In genomic region chr11:94424011-94424410, GRCh38 we compare ENCODE assay signal across 22 cellular contexts. TPM values are rescaled to one million over a fixed set of nuclear protein-coding genes. Genes with fewer than 3 reads are reported as not detected.
"Had no signal": no experiment of that assay in that cellular context is flagged by ENCODE, and none has a peak within 500 bp of the region (broad histone marks: within the 10 kb centered on the region; RNA-seq: fewer than 3 reads in every experiment).

No MANE protein-coding gene starts in this region.

- DNase-seq: activated CD4-positive, alpha-beta T cell treated with anti-CD3 and anti-CD28 coated beads, Interleukin-2, amount 50 U/mL, for 4 hours; activated CD8-positive, alpha-beta memory T cell treated with anti-CD3 and anti-CD28 coated beads for 24 hours; activated CD8-positive, alpha-beta memory T cell treated with anti-CD3 and anti-CD28 coated beads, Interleukin-2, amount 50 U/mL, for 4 hours; activated T-cell treated with anti-CD3 and anti-CD28 coated beads, Interleukin-2, amount 50 U/mL, for 24 hours; aorta; cortex of kidney; hippocampal formation; left ventricle myocardium inferior; nucleus accumbens; retina; sigmoid colon; stimulated activated CD4-positive, alpha-beta T cell treated with anti-CD3 and anti-CD28 coated beads, Interleukin-4, amount 100 ng/mL, for 1 hour; stimulated activated naive CD4-positive, alpha-beta T cell; T1000 had no signal

- ATAC-seq: activated naive CD4-positive, alpha-beta T cell treated with anti-CD3 and anti-CD28 coated beads, Interleukin-2, amount 50 U/mL, for 72 hours; activated T-helper 17 cell treated with anti-CD3 and anti-CD28 coated beads, Interleukin-2, amount 50 U/mL, for 72 hours; WTC11 had no signal

- H3K27ac Mint-ChIP-seq: activated naive CD4-positive, alpha-beta T cell treated with anti-CD3 and anti-CD28 coated beads, Interleukin-2, amount 50 U/mL, for 72 hours; activated T-cell treated with anti-CD3 and anti-CD28 coated beads, Interleukin-2, amount 50 U/mL, for 24 hours; activated T-helper 17 cell treated with anti-CD3 and anti-CD28 coated beads, Interleukin-2, amount 50 U/mL, for 72 hours; mesothelial cell of epicardium; nephron progenitor cell; WTC11 had no signal

- H3K27ac ChIP-seq: left ventricle myocardium inferior, sigmoid colon, thoracic aorta, upper lobe of left lung had no signal

- H3K9me3 ChIP-seq: sigmoid colon, thoracic aorta, upper lobe of left lung had no signal

- H3K4me1 ChIP-seq: left ventricle myocardium inferior, sigmoid colon, upper lobe of left lung had no signal

- H3K4me3 ChIP-seq: left ventricle myocardium inferior, sigmoid colon, thoracic aorta, upper lobe of left lung had no signal

- H3K9me3 Mint-ChIP-seq: activated T-cell treated with anti-CD3 and anti-CD28 coated beads, Interleukin-2, amount 50 U/mL, for 24 hours; activated T-helper 17 cell treated with anti-CD3 and anti-CD28 coated beads, Interleukin-2, amount 50 U/mL, for 72 hours had no signal

- H3K4me3 Mint-ChIP-seq: activated T-cell treated with anti-CD3 and anti-CD28 coated beads, Interleukin-2, amount 50 U/mL, for 24 hours; activated T-helper 17 cell treated with anti-CD3 and anti-CD28 coated beads, Interleukin-2, amount 50 U/mL, for 72 hours; mesothelial cell of epicardium; nephron progenitor cell; WTC11 had no signal

- H3K27me3 ChIP-seq: sigmoid colon, upper lobe of left lung had no signal

- H3K27me3 Mint-ChIP-seq: activated T-cell treated with anti-CD3 and anti-CD28 coated beads, Interleukin-2, amount 50 U/mL, for 24 hours; activated T-helper 17 cell treated with anti-CD3 and anti-CD28 coated beads, Interleukin-2, amount 50 U/mL, for 72 hours had no signal

- H3K4me1 Mint-ChIP-seq: mesothelial cell of epicardium, nephron progenitor cell had no signal

RNA-seq across cellular contexts. Expression of gene GPR83, which starts 22.8 kb away (rescaled TPM):
- total RNA-seq: lung microvascular endothelial cell had no signal
- polyA plus RNA-seq: aorta had no signal
